In the genomic region with DNA sequence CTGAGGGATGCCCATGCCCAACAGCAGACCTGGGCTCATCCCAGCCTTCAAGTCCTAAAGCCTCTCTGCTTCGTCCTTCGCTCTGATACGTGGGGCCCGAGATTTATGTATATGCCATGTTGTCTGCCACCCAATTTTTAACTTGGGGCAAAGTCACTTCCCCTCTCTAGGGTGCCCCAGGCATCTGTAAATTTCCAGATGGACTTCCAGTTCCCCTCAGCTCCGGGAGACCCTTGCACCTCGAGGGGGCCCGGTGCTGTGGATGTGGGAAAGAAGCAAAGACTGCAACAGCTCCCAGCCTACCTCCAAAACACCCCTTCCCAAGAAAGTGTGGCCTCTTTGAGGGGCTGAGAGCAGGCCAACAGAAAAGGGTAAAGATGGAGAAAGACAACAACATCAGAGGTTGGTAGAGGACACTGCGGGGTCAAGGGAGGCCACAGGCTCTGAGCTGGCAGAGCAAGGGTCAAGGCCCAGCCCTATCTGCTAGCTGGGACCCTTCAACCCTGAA, we compare ENCODE assay signal across 19 cellular contexts.
DNase-seq lines count a peak whose midpoint lies in the region; ATAC-seq and TF ChIP-seq lines count a peak whose summit lies in the region.
"Had no signal": no experiment of that assay in that cellular context is flagged by ENCODE, and none has a peak within 500 bp of the region (broad histone marks: within the 10 kb centered on the region; RNA-seq: fewer than 3 reads in every experiment).

No MANE protein-coding gene starts in this region.

- no peak overlapping the region for H4K91ac ChIP-seq in mesenchymal stem cell (ENCODE audit: low read length)

- no peak for DNase-seq in activated CD8-positive, alpha-beta T cell treated with anti-CD3 and anti-CD28 coated beads, Interleukin-2, amount 10 ng/mL, durations not matched to agents 7 days and 5 days
- DNase-seq in activated CD8-positive, alpha-beta T cell treated with anti-CD3 and anti-CD28 coated beads for 36 hours, result no peak
- DNase-seq in mesenchymal stem cell, result no peak
- DNase-seq in DMS53 (lab: John Stamatoyannopoulos, UW), result no peak
- no peak for DNase-seq in spleen
- no peak for DNase-seq in activated CD4-positive, CD25-positive, alpha-beta regulatory T cell (lab: John Stamatoyannopoulos, UW)
- DNase-seq: activated CD4-positive, alpha-beta T cell treated with anti-CD3 and anti-CD28 coated beads, Interleukin-2, amount 50 U/mL, for 4 hours; amygdala; hypothalamus; NCI-H748 treated with DMSO at 0.1 percent for 48 hours; stimulated activated CD4-positive, alpha-beta T cell treated with anti-CD3 and anti-CD28 coated beads, Interleukin-4, amount 100 ng/mL, for 1 hour had no signal

- no peaks in the 10 kb centered on the region for H3K27me3 ChIP-seq in mesenchymal stem cell (ENCODE audit: control insufficient read depth in 1 of 2, insufficient read depth in 1 of 2, low read length in 2 of 2)
- no peaks in the 10 kb centered on the region for H3K27me3 ChIP-seq in spleen (replicated peaks in 1 of 7)
- H3K27me3 ChIP-seq: neutrophil had no signal

- no peak for TF ChIP-seq POLR2A in spleen (IDR thresholded peaks at IDR 0.05)

- H3K9me3 Mint-ChIP-seq in activated CD8-positive, alpha-beta T cell treated with anti-CD3 and anti-CD28 coated beads, Interleukin-2, amount 10 ng/mL, durations not matched to agents 7 days and 5 days (ENCODE audit: insufficient read depth), result no peaks in the 10 kb centered on the region
- H3K9me3 Mint-ChIP-seq in activated CD8-positive, alpha-beta T cell treated with anti-CD3 and anti-CD28 coated beads for 36 hours, result no peaks in the 10 kb centered on the region
- H3K9me3 Mint-ChIP-seq in activated T-helper 17 cell treated with anti-CD3 and anti-CD28 coated beads, Interleukin-2, amount 50 U/mL, for 72 hours, result no peaks in the 10 kb centered on the region
- no peaks in the 10 kb centered on the region for H3K9me3 Mint-ChIP-seq in stimulated activated memory B cell treated with anti-CD40 and anti-IgM and Interleukin-4, amounts not matched to agents 10 μg/mL and 1 μg/mL and 100 μg/mL, for 72 hours
- H3K9me3 Mint-ChIP-seq: activated T-helper 2 cell treated with anti-CD3 and anti-CD28 coated beads, Interferon-gamma antibody, Interleukin-2, Interleukin-4, amounts not matched to agents 10 μg/mL and 5 μg/mL and 100 μg/mL, durations not matched to agents 14 hours and 24 hours and 36 hours had no signal

- H2BK12ac ChIP-seq in mesenchymal stem cell (ENCODE audit: low read length in 2 of 2), result peak overlapping the region in 1 of 2 experiments; percentile 61

- peak overlapping the region in 1 of 2 experiments; percentile 64 for H3K18ac ChIP-seq in mesenchymal stem cell (ENCODE audit: low read depth in 1 of 2, low read length in 2 of 2)

- H3K27ac Mint-ChIP-seq in activated CD8-positive, alpha-beta T cell treated with anti-CD3 and anti-CD28 coated beads, Interleukin-2, amount 10 ng/mL, durations not matched to agents 7 days and 5 days, result peak overlapping the region; percentile 30
- H3K27ac Mint-ChIP-seq in activated CD8-positive, alpha-beta T cell treated with anti-CD3 and anti-CD28 coated beads for 36 hours, result no peak overlapping the region
- peak overlapping the region; percentile 92 for H3K27ac Mint-ChIP-seq in activated T-helper 17 cell treated with anti-CD3 and anti-CD28 coated beads, Interleukin-2, amount 50 U/mL, for 72 hours
- peak overlapping the region; percentile 84 for H3K27ac Mint-ChIP-seq in stimulated activated memory B cell treated with anti-CD40 and anti-IgM and Interleukin-4, amounts not matched to agents 10 μg/mL and 1 μg/mL and 100 μg/mL, for 72 hours
- H3K27ac Mint-ChIP-seq: activated T-helper 2 cell treated with anti-CD3 and anti-CD28 coated beads, Interferon-gamma antibody, Interleukin-2, Interleukin-4, amounts not matched to agents 10 μg/mL and 5 μg/mL and 100 μg/mL, durations not matched to agents 14 hours and 24 hours and 36 hours had no signal

- no peak overlapping the region for H3K4me2 ChIP-seq in mesenchymal stem cell (ENCODE audit: low read length, poor library complexity, severe bottlenecking)

- H3K36me3 Mint-ChIP-seq in activated CD8-positive, alpha-beta T cell treated with anti-CD3 and anti-CD28 coated beads, Interleukin-2, amount 10 ng/mL, durations not matched to agents 7 days and 5 days (ENCODE audit: low read depth), result peaks cover 44% of the 10 kb centered on the region
- H3K36me3 Mint-ChIP-seq in activated CD8-positive, alpha-beta T cell treated with anti-CD3 and anti-CD28 coated beads for 36 hours (ENCODE audit: low read depth), result peaks cover 33% of the 10 kb centered on the region
- H3K36me3 Mint-ChIP-seq in activated T-helper 17 cell treated with anti-CD3 and anti-CD28 coated beads, Interleukin-2, amount 50 U/mL, for 72 hours (ENCODE audit: low read depth), result peaks cover 90% of the 10 kb centered on the region
- H3K36me3 Mint-ChIP-seq in stimulated activated memory B cell treated with anti-CD40 and anti-IgM and Interleukin-4, amounts not matched to agents 10 μg/mL and 1 μg/mL and 100 μg/mL, for 72 hours, result peaks cover 30% of the 10 kb centered on the region

- H2BK5ac ChIP-seq in mesenchymal stem cell (ENCODE audit: low read depth, low read length, poor library complexity, severe bottlenecking), result no peak overlapping the region

- H3K4me3 Mint-ChIP-seq in activated CD8-positive, alpha-beta T cell treated with anti-CD3 and anti-CD28 coated beads, Interleukin-2, amount 10 ng/mL, durations not matched to agents 7 days and 5 days, result no peak overlapping the region
- H3K4me3 Mint-ChIP-seq in activated CD8-positive, alpha-beta T cell treated with anti-CD3 and anti-CD28 coated beads for 36 hours, result no peak overlapping the region
- peak overlapping the region; percentile 71 for H3K4me3 Mint-ChIP-seq in activated T-helper 17 cell treated with anti-CD3 and anti-CD28 coated beads, Interleukin-2, amount 50 U/mL, for 72 hours
- H3K4me3 Mint-ChIP-seq in stimulated activated memory B cell treated with anti-CD40 and anti-IgM and Interleukin-4, amounts not matched to agents 10 μg/mL and 1 μg/mL and 100 μg/mL, for 72 hours, result no peak overlapping the region

- peaks cover 39% of the 10 kb centered on the region for H3K79me1 ChIP-seq in mesenchymal stem cell (replicated peaks; ENCODE audit: low read length, poor library complexity, severe bottlenecking)

- no peak overlapping the region for H3K9ac ChIP-seq in mesenchymal stem cell (ENCODE audit: low read length)

- 100% methylated on average over 8 of the region's 8 CpGs for WGBS in mesenchymal stem cell
- 84 to 90% (median 90%) methylated on average over 8 of the region's 8 CpGs for WGBS in spleen, 5 donors

- H3K4me1 Mint-ChIP-seq in activated CD8-positive, alpha-beta T cell treated with anti-CD3 and anti-CD28 coated beads, Interleukin-2, amount 10 ng/mL, durations not matched to agents 7 days and 5 days (ENCODE audit: low read depth), result peaks cover 86% of the 10 kb centered on the region
- H3K4me1 Mint-ChIP-seq in activated CD8-positive, alpha-beta T cell treated with anti-CD3 and anti-CD28 coated beads for 36 hours (ENCODE audit: low read depth), result peaks cover 79% of the 10 kb centered on the region
- H3K4me1 Mint-ChIP-seq in activated T-helper 17 cell treated with anti-CD3 and anti-CD28 coated beads, Interleukin-2, amount 50 U/mL, for 72 hours, result peaks cover 64% of the 10 kb centered on the region
- peaks cover 81% of the 10 kb centered on the region for H3K4me1 Mint-ChIP-seq in stimulated activated memory B cell treated with anti-CD40 and anti-IgM and Interleukin-4, amounts not matched to agents 10 μg/mL and 1 μg/mL and 100 μg/mL, for 72 hours

- H3K36me3 ChIP-seq in mesenchymal stem cell (ENCODE audit: control insufficient read depth in 1 of 2, insufficient read depth in 2 of 2, low read depth in 1 of 2, low read length in 2 of 2) (peaks cover 12 to 16% of the 10 kb centered on the region in 2 experiments), spleen (peaks cover 0 to 24% (median 7%) of the 10 kb centered on the region in 6 donors)

- H3K9me3 ChIP-seq in mesenchymal stem cell (ENCODE audit: control insufficient read depth, low read length), result no peaks in the 10 kb centered on the region
- H3K9me3 ChIP-seq in spleen, result no peaks in the 10 kb centered on the region
- H3K9me3 ChIP-seq: HAP-1, neutrophil, thoracic aorta had no signal

- no peaks in the 10 kb centered on the region for H3K27me3 Mint-ChIP-seq in activated CD8-positive, alpha-beta T cell treated with anti-CD3 and anti-CD28 coated beads, Interleukin-2, amount 10 ng/mL, durations not matched to agents 7 days and 5 days (ENCODE audit: low read depth)
- H3K27me3 Mint-ChIP-seq in activated CD8-positive, alpha-beta T cell treated with anti-CD3 and anti-CD28 coated beads for 36 hours, result no peaks in the 10 kb centered on the region
- no peaks in the 10 kb centered on the region for H3K27me3 Mint-ChIP-seq in activated T-helper 17 cell treated with anti-CD3 and anti-CD28 coated beads, Interleukin-2, amount 50 U/mL, for 72 hours
- H3K27me3 Mint-ChIP-seq in stimulated activated memory B cell treated with anti-CD40 and anti-IgM and Interleukin-4, amounts not matched to agents 10 μg/mL and 1 μg/mL and 100 μg/mL, for 72 hours, result no peaks in the 10 kb centered on the region

- POLR2A ChIA-PET in activated CD8-positive, alpha-beta T cell treated with anti-CD3 and anti-CD28 coated beads, Interleukin-2, amount 10 ng/mL, durations not matched to agents 7 days and 5 days (lab: Charles Lee), result interaction anchor here (0.8 kb wide), 1 partner anchor 44 kb away, joined by 3 read pairs; no protein-coding TSS in a partner anchor
- POLR2A ChIA-PET in activated CD8-positive, alpha-beta T cell treated with anti-CD3 and anti-CD28 coated beads for 36 hours (lab: Charles Lee), result interaction anchor here (0.9 kb wide), 1 partner anchor 24 kb away, joined by 3 read pairs; no protein-coding TSS in a partner anchor

- H3K4ac ChIP-seq in mesenchymal stem cell (ENCODE audit: low read depth in 1 of 2, low read length in 2 of 2), result peak overlapping the region in 1 of 2 experiments; percentile 53

- no peak for TF ChIP-seq CTCF in activated CD8-positive, alpha-beta T cell treated with anti-CD3 and anti-CD28 coated beads for 36 hours (IDR thresholded peaks at IDR 0.05)
- TF ChIP-seq CTCF in spleen (IDR thresholded peaks at IDR 0.05 in 8 of 11, conservative IDR thresholded peaks at IDR 0.05 in 3 of 11), result no peak

- no peak overlapping the region for H2AK5ac ChIP-seq in mesenchymal stem cell (ENCODE audit: low read length, severe bottlenecking)

- peak overlapping the region in 1 of 2 experiments; percentile 61 for H3K23ac ChIP-seq in mesenchymal stem cell (ENCODE audit: low read length in 2 of 2)

- no peak for ATAC-seq in activated CD8-positive, alpha-beta T cell treated with anti-CD3 and anti-CD28 coated beads, Interleukin-2, amount 10 ng/mL, durations not matched to agents 7 days and 5 days
- ATAC-seq in activated CD8-positive, alpha-beta T cell treated with anti-CD3 and anti-CD28 coated beads for 36 hours, result no peak
- ATAC-seq in activated T-helper 17 cell treated with anti-CD3 and anti-CD28 coated beads, Interleukin-2, amount 50 U/mL, for 72 hours (replicated peaks), result no peak
- no peak for ATAC-seq in stimulated activated memory B cell treated with anti-CD40 and anti-IgM and Interleukin-4, amounts not matched to agents 10 μg/mL and 1 μg/mL and 100 μg/mL, for 72 hours
- ATAC-seq: Panc1 had no signal

- H3K27ac ChIP-seq in mesenchymal stem cell (ENCODE audit: low read length, poor library complexity, severe bottlenecking) (no peak overlapping the region), spleen (no peak overlapping the region)
- H3K27ac ChIP-seq: C4-2B, neutrophil, thoracic aorta had no signal

- H2AFZ ChIP-seq in mesenchymal stem cell (ENCODE audit: low read depth, low read length), result no peak overlapping the region

- intact Hi-C loops in activated CD8-positive, alpha-beta T cell treated with anti-CD3 and anti-CD28 coated beads for 36 hours (cut with micrococcal nuclease), result loop anchor here (5.0 kb wide), 1 partner anchor 33 kb away; no protein-coding TSS in a partner anchor
- intact Hi-C loops in spleen (cut with DNase I; ENCODE audit: low total_unique reads), result loop anchor here (10.0 kb wide), 1 partner anchor 95 kb away; the partner anchor contains the start of gene STK24

- H2BK15ac ChIP-seq in mesenchymal stem cell (ENCODE audit: low read depth, poor library complexity, severe bottlenecking), result peak overlapping the region; percentile 49

- peak overlapping the region; percentile 11 for H2BK120ac ChIP-seq in mesenchymal stem cell (ENCODE audit: low read depth, low read length)

- H3K4me1 ChIP-seq in mesenchymal stem cell (ENCODE audit: control insufficient read depth, insufficient read depth, low read depth, low read length) (peaks cover 49% of the 10 kb centered on the region), spleen (peaks cover 60 to 100% (median 93%) of the 10 kb centered on the region in 6 donors)

- CTCF ChIA-PET in activated CD8-positive, alpha-beta T cell treated with anti-CD3 and anti-CD28 coated beads, Interleukin-2, amount 10 ng/mL, durations not matched to agents 7 days and 5 days (lab: Charles Lee), result interaction anchor here (1.7 to 2.6 kb wide), 3 partner anchors 13 to 174 kb away, joined by 5 to 7 read pairs (median 7); no protein-coding TSS in a partner anchor
- CTCF ChIA-PET in activated CD8-positive, alpha-beta T cell treated with anti-CD3 and anti-CD28 coated beads for 36 hours (lab: Charles Lee), result interaction anchor here (0.6 to 3.2 kb wide), 2 partner anchors 34 to 173 kb away, joined by 3 to 12 read pairs; no protein-coding TSS in a partner anchor

- H3K4me3 ChIP-seq in mesenchymal stem cell (ENCODE audit: insufficient read depth in 1 of 2, low read depth in 1 of 2, low read length in 2 of 2), result no peak overlapping the region
- no peak overlapping the region for H3K4me3 ChIP-seq in spleen
- H3K4me3 ChIP-seq: HAP-1, thoracic aorta had no signal

- H4K8ac ChIP-seq in mesenchymal stem cell (ENCODE audit: low read length), result no peak overlapping the region

- peak overlapping the region in 1 of 2 experiments; percentile 21 for H3K14ac ChIP-seq in mesenchymal stem cell (ENCODE audit: low read length in 2 of 2)
